18 cellular contexts compared by ENCODE assay signal in the genomic region with DNA sequence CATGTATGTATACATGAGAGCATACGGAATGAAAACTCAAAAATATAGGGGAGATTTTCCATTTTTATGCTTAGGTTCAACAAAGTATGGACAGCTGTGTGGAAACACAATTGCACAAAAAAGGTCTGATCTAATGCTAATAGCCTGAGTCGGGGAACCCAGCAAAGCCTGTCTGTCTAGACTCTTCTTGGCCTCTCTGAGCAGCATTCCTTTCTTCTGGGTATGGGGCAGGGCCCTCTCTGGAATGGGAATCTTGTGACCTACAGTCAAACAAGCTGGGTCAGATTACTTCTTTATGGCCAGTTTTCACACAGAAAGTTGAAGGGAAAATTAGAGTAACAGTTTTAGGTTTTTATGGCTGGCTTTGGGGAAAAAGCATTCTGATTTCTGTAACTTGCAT.
"Had no signal": no experiment of that assay in that cellular context is flagged by ENCODE, and none has a peak within 500 bp of the region (broad histone marks: within the 10 kb centered on the region; RNA-seq: fewer than 3 reads in every experiment).

No MANE protein-coding gene starts in this region.

- H3K27ac Mint-ChIP-seq: activated naive CD8-positive, alpha-beta T cell treated with anti-CD3 and anti-CD28 coated beads, Interleukin-2, amount 10 ng/mL, durations not matched to agents 7 days and 5 days; activated T-helper 2 cell treated with anti-CD3 and anti-CD28 coated beads, Interferon-gamma antibody, Interleukin-2, Interleukin-4, amounts not matched to agents 10 μg/mL and 5 μg/mL and 100 μg/mL, durations not matched to agents 14 hours and 24 hours and 36 hours; stimulated activated naive B cell treated with anti-CD40 and anti-IgM and Interleukin-4, amounts not matched to agents 10 μg/mL and 1 μg/mL and 100 μg/mL, for 72 hours had no signal

- H3K9me3 Mint-ChIP-seq: neural crest cell had no signal

- H3K4me3 Mint-ChIP-seq: activated naive CD8-positive, alpha-beta T cell treated with anti-CD3 and anti-CD28 coated beads, Interleukin-2, amount 10 ng/mL, durations not matched to agents 7 days and 5 days; activated T-cell treated with anti-CD3 and anti-CD28 coated beads, Interleukin-2, amount 50 U/mL, for 4 hours; neural crest cell; stimulated activated naive B cell treated with anti-CD40 and anti-IgM and Interleukin-4, amounts not matched to agents 10 μg/mL and 1 μg/mL and 100 μg/mL, for 72 hours had no signal

- H3K27ac ChIP-seq: upper lobe of left lung had no signal

- H3K27me3 Mint-ChIP-seq: activated naive CD8-positive, alpha-beta T cell treated with anti-CD3 and anti-CD28 coated beads, Interleukin-2, amount 10 ng/mL, durations not matched to agents 7 days and 5 days; stimulated activated naive B cell treated with anti-CD40 and anti-IgM and Interleukin-4, amounts not matched to agents 10 μg/mL and 1 μg/mL and 100 μg/mL, for 72 hours had no signal

- H3K36me3 ChIP-seq: upper lobe of left lung had no signal

- H3K9me3 ChIP-seq: upper lobe of left lung had no signal

- ATAC-seq: activated T-cell treated with anti-CD3 and anti-CD28 coated beads, Interleukin-2, amount 50 U/mL, for 4 hours; sciatic nerve; stimulated activated naive B cell treated with anti-CD40 and anti-IgM and Interleukin-4, amounts not matched to agents 10 μg/mL and 1 μg/mL and 100 μg/mL, for 72 hours had no signal

- H3K4me1 Mint-ChIP-seq: activated naive CD8-positive, alpha-beta T cell treated with anti-CD3 and anti-CD28 coated beads, Interleukin-2, amount 10 ng/mL, durations not matched to agents 7 days and 5 days; neural crest cell; stimulated activated naive B cell treated with anti-CD40 and anti-IgM and Interleukin-4, amounts not matched to agents 10 μg/mL and 1 μg/mL and 100 μg/mL, for 72 hours had no signal

- DNase-seq: activated CD4-positive, alpha-beta T cell treated with anti-CD3 and anti-CD28 coated beads for 1 hour; activated CD8-positive, alpha-beta memory T cell treated with anti-CD3 and anti-CD28 coated beads, Interleukin-2, amount 50 U/mL, for 4 hours; activated naive CD4-positive, alpha-beta T cell treated with Interleukin-2 at 50 U/mL for 16 hours; activated naive CD8-positive, alpha-beta T cell treated with anti-CD3 and anti-CD28 coated beads, Interleukin-2, amount 10 ng/mL, durations not matched to agents 7 days and 5 days; activated T-cell treated with anti-CD3 and anti-CD28 coated beads, Interleukin-2, amount 50 U/mL, for 4 hours; amniotic stem cell; cerebellar nuclear complex; cortex of kidney; foreskin fibroblast; posterior cingulate gyrus; stimulated activated CD4-positive, alpha-beta T cell treated with anti-CD3 and anti-CD28 coated beads, Interleukin-2, amount 100 ng/mL, for 48 hours; stimulated activated CD8-positive, alpha-beta memory T cell treated with anti-CD3 and anti-CD28 coated beads, Interleukin-4, amount 100 ng/mL, for 48 hours; stimulated activated naive B cell treated with anti-CD40 and anti-IgM and Interleukin-4, amounts not matched to agents 10 μg/mL and 1 μg/mL and 100 μg/mL, for 72 hours; T-helper 9 cell; upper lobe of left lung had no signal

- H3K27me3 ChIP-seq: upper lobe of left lung had no signal

- H3K4me1 ChIP-seq: upper lobe of left lung had no signal

- H3K36me3 Mint-ChIP-seq: activated naive CD8-positive, alpha-beta T cell treated with anti-CD3 and anti-CD28 coated beads, Interleukin-2, amount 10 ng/mL, durations not matched to agents 7 days and 5 days; stimulated activated naive B cell treated with anti-CD40 and anti-IgM and Interleukin-4, amounts not matched to agents 10 μg/mL and 1 μg/mL and 100 μg/mL, for 72 hours had no signal

- H3K4me3 ChIP-seq: upper lobe of left lung had no signal
